28 cellular contexts compared by ENCODE assay signal in the genomic region with DNA sequence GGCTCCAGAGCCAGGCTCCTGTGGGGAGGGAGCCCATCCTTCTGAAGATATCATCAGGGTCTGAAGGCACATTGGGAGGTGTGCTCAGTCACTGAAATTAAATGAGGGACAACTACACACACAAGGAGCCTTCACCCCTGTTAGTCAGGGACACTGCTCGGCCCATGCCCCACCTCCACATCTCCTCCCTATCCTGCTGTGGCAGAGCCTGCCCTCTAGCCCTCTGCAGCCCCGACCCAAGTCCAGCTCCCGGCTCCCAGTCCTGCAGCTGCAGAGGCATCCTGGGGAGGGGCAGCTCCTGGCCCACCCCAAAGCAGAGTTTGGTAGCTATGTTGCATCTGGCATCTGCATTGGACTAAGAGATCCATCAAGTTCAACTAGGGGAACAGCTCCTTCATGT.
"Had no signal": no experiment of that assay in that cellular context is flagged by ENCODE, and none has a peak within 500 bp of the region (broad histone marks: within the 10 kb centered on the region; RNA-seq: fewer than 3 reads in every experiment).

No MANE protein-coding gene starts in this region.

- H3K36me3 Mint-ChIP-seq: stimulated activated memory B cell treated with anti-CD40 and anti-IgM and Interleukin-4, amounts not matched to agents 10 μg/mL and 1 μg/mL and 100 μg/mL, for 72 hours; type B pancreatic cell had no signal

- DNase-seq: stimulated activated CD4-positive, alpha-beta T cell treated with anti-CD3 and anti-CD28 coated beads, Interleukin-2, amount 100 ng/mL, for 48 hours; stimulated activated CD4-positive, alpha-beta T cell treated with anti-CD3 and anti-CD28 coated beads, Interleukin-4, amount 100 ng/mL, for 1 hour; stimulated activated CD4-positive, alpha-beta T cell treated with anti-CD3 and anti-CD28 coated beads, Interleukin-4, amount 100 ng/mL, for 24 hours; stimulated activated CD4-positive, alpha-beta T cell treated with anti-CD3 and anti-CD28 coated beads, Interleukin-4, amount 100 ng/mL, for 4 hours; stimulated activated CD8-positive, alpha-beta memory T cell treated with anti-CD3 and anti-CD28 coated beads, Interleukin-4, amount 100 ng/mL, for 48 hours; stimulated activated naive B cell treated with anti-CD40 and anti-IgM and Interleukin-4, amounts not matched to agents 10 μg/mL and 1 μg/mL and 100 μg/mL, for 72 hours; stimulated activated naive CD4-positive, alpha-beta T cell; stimulated activated naive CD4-positive, alpha-beta T cell treated with Interleukin-2 at 50 U/mL for 16 hours; stimulated activated naive CD8-positive, alpha-beta T cell treated with anti-CD3 and anti-CD28 coated beads, Interleukin-15, amount 100 ng/mL, for 72 hours; stimulated activated naive CD8-positive, alpha-beta T cell treated with anti-CD3 and anti-CD28 coated beads, Interleukin-15, Interleukin-2, amounts not matched to agents 100 U/mL and 50 U/mL, for 24 hours; stomach; substantia nigra; testis; thyroid gland; tibial artery; transverse colon; trophoblast cell; upper lobe of left lung; upper lobe of right lung; uterus had no signal

- H3K27ac Mint-ChIP-seq: stimulated activated memory B cell treated with anti-CD40 and anti-IgM and Interleukin-4, amounts not matched to agents 10 μg/mL and 1 μg/mL and 100 μg/mL, for 72 hours; stimulated activated naive B cell treated with anti-CD40 and anti-IgM and Interleukin-4, amounts not matched to agents 10 μg/mL and 1 μg/mL and 100 μg/mL, for 72 hours; stimulated activated naive CD8-positive, alpha-beta T cell treated with anti-CD3 and anti-CD28 coated beads, Interleukin-15, amount 100 ng/mL, for 72 hours; stimulated activated naive CD8-positive, alpha-beta T cell treated with anti-CD3 and anti-CD28 coated beads, Interleukin-15, Interleukin-2, amounts not matched to agents 100 ng/mL and 50 ng/mL, for 24 hours; type B pancreatic cell had no signal

- H3K27ac ChIP-seq: stomach, suprapubic skin, testis, thoracic aorta, thyroid gland, tibial artery, tibial nerve, transverse colon, upper lobe of left lung, upper lobe of right lung, uterus, vagina had no signal

- H3K4me1 Mint-ChIP-seq: stimulated activated memory B cell treated with anti-CD40 and anti-IgM and Interleukin-4, amounts not matched to agents 10 μg/mL and 1 μg/mL and 100 μg/mL, for 72 hours; stimulated activated naive B cell treated with anti-CD40 and anti-IgM and Interleukin-4, amounts not matched to agents 10 μg/mL and 1 μg/mL and 100 μg/mL, for 72 hours; stimulated activated naive CD8-positive, alpha-beta T cell treated with anti-CD3 and anti-CD28 coated beads, Interleukin-15, amount 100 ng/mL, for 72 hours had no signal

- H3K36me3 ChIP-seq: stomach, suprapubic skin, thoracic aorta, thyroid gland, tibial artery, tibial nerve, transverse colon, upper lobe of left lung, upper lobe of right lung, uterus, vagina had no signal

- H3K27me3 ChIP-seq: stomach, suprapubic skin, testis, thyroid gland, tibial artery, tibial nerve, transverse colon, upper lobe of left lung, upper lobe of right lung, uterus, vagina had no signal

- FAIRE-seq: urothelium cell line had no signal

- H3K4me3 Mint-ChIP-seq: stimulated activated memory B cell treated with anti-CD40 and anti-IgM and Interleukin-4, amounts not matched to agents 10 μg/mL and 1 μg/mL and 100 μg/mL, for 72 hours; stimulated activated naive B cell treated with anti-CD40 and anti-IgM and Interleukin-4, amounts not matched to agents 10 μg/mL and 1 μg/mL and 100 μg/mL, for 72 hours; stimulated activated naive CD8-positive, alpha-beta T cell treated with anti-CD3 and anti-CD28 coated beads, Interleukin-15, amount 100 ng/mL, for 72 hours; stimulated activated naive CD8-positive, alpha-beta T cell treated with anti-CD3 and anti-CD28 coated beads, Interleukin-15, Interleukin-2, amounts not matched to agents 100 ng/mL and 50 ng/mL, for 24 hours; type B pancreatic cell had no signal

- ATAC-seq: stimulated activated memory B cell treated with anti-CD40 and anti-IgM and Interleukin-4, amounts not matched to agents 10 μg/mL and 1 μg/mL and 100 μg/mL, for 72 hours; stimulated activated naive B cell treated with anti-CD40 and anti-IgM and Interleukin-4, amounts not matched to agents 10 μg/mL and 1 μg/mL and 100 μg/mL, for 72 hours; stimulated activated naive CD8-positive, alpha-beta T cell treated with anti-CD3 and anti-CD28 coated beads, Interleukin-15, amount 100 ng/mL, for 72 hours; stimulated activated naive CD8-positive, alpha-beta T cell treated with anti-CD3 and anti-CD28 coated beads, Interleukin-15, Interleukin-2, amounts not matched to agents 100 U/mL and 50 U/mL, for 24 hours had no signal

- H3K4me1 ChIP-seq: stomach, suprapubic skin, testis, thyroid gland, tibial artery, tibial nerve, transverse colon, upper lobe of left lung, upper lobe of right lung, uterus, vagina had no signal

- H3K4me3 ChIP-seq: stomach, suprapubic skin, testis, thoracic aorta, thyroid gland, tibial artery, tibial nerve, transverse colon, upper lobe of left lung, upper lobe of right lung, uterus, vagina had no signal

- H3K9me3 ChIP-seq: testis, thoracic aorta, thyroid gland, tibial artery, upper lobe of right lung, uterus, vagina had no signal
